8 cellular contexts compared by ENCODE assay signal in the genomic region with DNA sequence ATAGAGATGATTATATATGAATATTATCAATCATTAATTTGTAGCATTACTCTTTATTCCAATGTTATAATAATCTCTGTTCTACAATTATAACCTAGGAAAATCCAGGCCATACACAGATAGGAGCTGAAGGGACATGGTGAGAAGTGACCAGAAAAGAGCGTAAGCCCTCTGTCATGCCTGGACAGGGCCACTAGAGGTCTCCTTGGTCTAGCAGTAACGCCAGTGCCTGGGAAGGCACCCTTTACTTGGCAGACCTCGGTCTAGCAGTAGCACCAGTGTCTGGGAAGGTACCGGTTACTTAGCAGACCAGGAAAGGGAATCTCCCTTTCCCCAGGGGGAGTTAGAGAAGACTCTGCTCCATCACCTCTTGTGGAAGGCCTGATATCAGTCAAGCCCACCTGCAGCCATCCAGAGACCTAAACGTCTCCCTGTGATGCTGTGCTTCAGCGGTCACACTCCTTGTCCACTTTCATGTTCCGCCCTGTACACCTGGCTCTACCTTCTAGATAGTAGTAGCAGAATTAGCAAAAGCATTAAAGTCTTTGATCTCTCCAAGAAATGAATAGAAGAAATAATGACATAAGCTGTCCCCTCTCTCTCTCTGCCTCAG.
DNase-seq lines count a peak whose midpoint lies in the region; ATAC-seq and TF ChIP-seq lines count a peak whose summit lies in the region.

No MANE protein-coding gene starts in this region.

- no peak overlapping the region for H4K5ac ChIP-seq in H9 (ENCODE audit: insufficient read length, low read depth, low read length)

- H3K27me3 ChIP-seq in H9 (ENCODE audit: insufficient read depth, low read length) (no peaks in the 10 kb centered on the region), KMS-11 (ENCODE audit: insufficient read depth, low read depth) (no peaks in the 10 kb centered on the region)

- no peaks in the 10 kb centered on the region for H3K36me3 Mint-ChIP-seq in H9 (ENCODE audit: insufficient read depth in 1 of 3, low read depth in 3 of 3)

- WGBS in H9 (ENCODE audit: extremely low coverage, insufficient read length, low lambda C conversion rate) = no CpG with 5 or more reads among the region's 7 CpGs

- H3K9me3 Mint-ChIP-seq in H9 = no peaks in the 10 kb centered on the region; a peak in 1 of 5 replicates

- H3K4me3 ChIP-seq in KMS-11 (IDR thresholded peaks at IDR 0.05; ENCODE audit: insufficient read depth, low read depth, low read length) = no peak overlapping the region

- ATAC-seq in left ventricle myocardium superior = peak; percentile 40

- H3K27me3 Mint-ChIP-seq in H9 (ENCODE audit: low read depth) = no peaks in the 10 kb centered on the region; the same call in 1 of the 2 replicates

- no peak overlapping the region for H3K23ac ChIP-seq in H9 (ENCODE audit: insufficient read length, low read depth, low read length)

- H3K36me3 ChIP-seq in KMS-11 (ENCODE audit: insufficient read depth) = no peaks in the 10 kb centered on the region

- no peaks in the 10 kb centered on the region for H3K23me2 ChIP-seq in H9 (ENCODE audit: insufficient read length, low read depth, low read length, poor library complexity, severe bottlenecking)

- no peak overlapping the region for H3K27ac Mint-ChIP-seq in H9

- H2AFZ ChIP-seq in H9 (ENCODE audit: low read length) = no peak overlapping the region
- no peak overlapping the region for H2AFZ ChIP-seq in KMS-11 (ENCODE audit: low read depth)

- no peak overlapping the region for H3K4me2 ChIP-seq in H9 (ENCODE audit: insufficient read depth, insufficient read length, low read length)
- H3K4me2 ChIP-seq in KMS-11 = no peak overlapping the region

- H3K79me2 ChIP-seq in H9 (ENCODE audit: insufficient read depth, low read length) = no peaks in the 10 kb centered on the region
- H3K79me2 ChIP-seq in KMS-11 (ENCODE audit: insufficient read depth, low read depth) = no peaks in the 10 kb centered on the region

- no peak overlapping the region for H3K56ac ChIP-seq in H9 (ENCODE audit: insufficient read length, low read depth, low read length)

- H4K8ac ChIP-seq in H9 (replicated peaks; ENCODE audit: insufficient read length, low read depth, low read length) = no peak overlapping the region

- H3K4ac ChIP-seq in H9 (ENCODE audit: low read depth, low read length) = no peak overlapping the region

- H3T11ph ChIP-seq in H9 (ENCODE audit: low read length) = no peak overlapping the region

- H3K18ac ChIP-seq in H9 (ENCODE audit: insufficient read length, low read depth, low read length) = no peak overlapping the region

- H2BK20ac ChIP-seq in H9 (ENCODE audit: low read depth, low read length, poor library complexity, severe bottlenecking) = no peak overlapping the region

- H3K4me1 Mint-ChIP-seq in H9 = peaks cover 14% of the 10 kb centered on the region in 2 experiments

- DNase-seq in stimulated activated CD4-positive, alpha-beta T cell treated with anti-CD3 and anti-CD28 coated beads, Interleukin-15, amount 100 ng/mL, for 24 hours = peak; percentile 31
- no peak for DNase-seq in stimulated activated CD4-positive, alpha-beta T cell treated with anti-CD3 and anti-CD28 coated beads, Interleukin-4, amount 100 ng/mL, for 1 hour
- DNase-seq in H9 (peak; percentile 85), UCSD-AML1 (lab: John Stamatoyannopoulos, UW; ENCODE audit: unreplicated experiment) (peak; percentile 28), left ventricle myocardium superior (peak; percentile 33), stromal cell of bone marrow (ENCODE audit: low read depth) (peak; percentile 6), putamen (ENCODE audit: low spot score) (no peak)

- no peak overlapping the region for H2AK5ac ChIP-seq in H9 (ENCODE audit: insufficient read length, low read length)

- no peak overlapping the region for H4K91ac ChIP-seq in H9 (ENCODE audit: insufficient read length, low read depth, low read length)

- no peaks in the 10 kb centered on the region for H3K9me3 ChIP-seq in H9 (ENCODE audit: control insufficient read depth, low read depth, low read length)

- peaks cover 7% of the 10 kb centered on the region; the same call in 1 of the 2 replicates for H3K4me1 ChIP-seq in H9 (ENCODE audit: insufficient read depth, low read length)
- H3K4me1 ChIP-seq in KMS-11 (ENCODE audit: low read depth, poor library complexity, severe bottlenecking) = no peaks in the 10 kb centered on the region

- peak; percentile 88 for TF ChIP-seq CTCF in H9 (conservative IDR thresholded peaks at IDR 0.05)
- peak; percentile 59; the same call in 1 of the 2 replicates for TF ChIP-seq CTCF in KMS-11 (conservative IDR thresholded peaks at IDR 0.05; ENCODE audit: low read depth, low read length)

- no peak overlapping the region for H3K4me3 Mint-ChIP-seq in H9

- no peaks in the 10 kb centered on the region for H4K20me1 ChIP-seq in H9 (ENCODE audit: control insufficient read depth, insufficient read depth, insufficient read length)
- no peaks in the 10 kb centered on the region for H4K20me1 ChIP-seq in KMS-11 (ENCODE audit: insufficient read depth)

- intact Hi-C loops in left ventricle myocardium superior (cut with micrococcal nuclease) = no loop called here

- H3K27ac ChIP-seq in H9 (ENCODE audit: insufficient read length, low read depth, low read length) (no peak overlapping the region), KMS-11 (no peak overlapping the region)

- H2BK12ac ChIP-seq in H9 (ENCODE audit: insufficient read length, low read depth, low read length) = no peak overlapping the region

- no peaks in the 10 kb centered on the region for H3K79me1 ChIP-seq in H9 (ENCODE audit: insufficient read depth, low read depth, low read length, poor library complexity, severe bottlenecking)

- H2BK5ac ChIP-seq in H9 (ENCODE audit: insufficient read length, low read length) = no peak overlapping the region

- H2BK15ac ChIP-seq in H9 (ENCODE audit: low read depth, low read length) = no peak overlapping the region

- H3K14ac ChIP-seq in H9 (ENCODE audit: insufficient read depth, low read length) = no peak overlapping the region

- no peak overlapping the region for H2BK120ac ChIP-seq in H9 (ENCODE audit: low read depth, low read length, poor library complexity, severe bottlenecking)

- H3K9ac ChIP-seq in H9 (ENCODE audit: extremely low read depth, insufficient read length, low read length) (no peak overlapping the region), KMS-11 (no peak overlapping the region)

Comparison
In these comparisons a context has a peak if more than half of its experiments do, and no peak if none do; other contexts are left out.
1. DNase-seq: peak in stimulated activated CD4-positive, alpha-beta T cell treated with anti-CD3 and anti-CD28 coated beads, Interleukin-15, amount 100 ng/mL, for 24 hours (single experiment), H9 (single experiment), UCSD-AML1 (single experiment), left ventricle myocardium superior (single experiment) and stromal cell of bone marrow (single experiment); none in stimulated activated CD4-positive, alpha-beta T cell treated with anti-CD3 and anti-CD28 coated beads, Interleukin-4, amount 100 ng/mL, for 1 hour (single experiment) and putamen (single experiment).